ENCODE assay signal across 8 cellular contexts in genomic region chr19:32976223-32976805, GRCh38. TPM values are rescaled to one million over a fixed set of nuclear protein-coding genes. Genes with fewer than 3 reads are reported as not detected.
A peak's percentile ranks its signal among the peaks of the same experiment; 100 is the strongest.
DNase-seq lines count a peak whose midpoint lies in the region; ATAC-seq and TF ChIP-seq lines count a peak whose summit lies in the region.

No MANE protein-coding gene starts in this region.

- H4K12ac ChIP-seq in trophoblast cell (ENCODE audit: low read depth, low read length) = no peak overlapping the region

- no peak overlapping the region for H3K27ac Mint-ChIP-seq in activated T-helper 2 cell treated with anti-CD3 and anti-CD28 coated beads, Interferon-gamma antibody, Interleukin-2, Interleukin-4, amounts not matched to agents 10 μg/mL and 5 μg/mL and 100 μg/mL, durations not matched to agents 14 hours and 24 hours and 36 hours

- H3K4me2 ChIP-seq in trophoblast cell (ENCODE audit: low read length) = no peak overlapping the region

- no peak overlapping the region for H3K9ac ChIP-seq in trophoblast cell (ENCODE audit: low read length)

- H3K36me3 ChIP-seq in gastroesophageal sphincter (peaks cover 0 to 4% of the 10 kb centered on the region in 2 donors), trophoblast cell (ENCODE audit: control insufficient read depth in 1 of 2, insufficient read depth in 2 of 2, low read length in 2 of 2) (peaks cover 4 to 5% of the 10 kb centered on the region in 2 experiments), upper lobe of right lung (no peaks in the 10 kb centered on the region)

- no peak overlapping the region for H3K4me3 ChIP-seq in gastroesophageal sphincter
- no peak overlapping the region for H3K4me3 ChIP-seq in trophoblast cell (ENCODE audit: low read depth, low read length)
- H3K4me3 ChIP-seq in upper lobe of right lung = no peak overlapping the region

- no peak overlapping the region for H4K8ac ChIP-seq in trophoblast cell (ENCODE audit: low read depth, low read length)

- H2AK5ac ChIP-seq in trophoblast cell (ENCODE audit: low read length) = no peak overlapping the region

- no peak for TF ChIP-seq EP300 in gastroesophageal sphincter (IDR thresholded peaks at IDR 0.05)

- peaks cover 12% of the 10 kb centered on the region for H3K36me3 Mint-ChIP-seq in activated T-helper 2 cell treated with anti-CD3 and anti-CD28 coated beads, Interferon-gamma antibody, Interleukin-2, Interleukin-4, amounts not matched to agents 10 μg/mL and 5 μg/mL and 100 μg/mL, durations not matched to agents 14 hours and 24 hours and 36 hours (ENCODE audit: low read depth)

- no peak overlapping the region for H2BK12ac ChIP-seq in trophoblast cell (ENCODE audit: low read length)

- TF ChIP-seq POLR2A in gastroesophageal sphincter (IDR thresholded peaks at IDR 0.05) = no peak

- H3K27ac ChIP-seq in gastroesophageal sphincter (no peak overlapping the region), trophoblast cell (ENCODE audit: low read depth, low read length) (no peak overlapping the region), upper lobe of right lung (no peak overlapping the region)

- H3K9me3 ChIP-seq in gastroesophageal sphincter (no peaks in the 10 kb centered on the region), trophoblast cell (ENCODE audit: insufficient read depth, low read depth, low read length) (no peaks in the 10 kb centered on the region), upper lobe of right lung (no peaks in the 10 kb centered on the region)

- peaks cover under 1% of the 10 kb centered on the region for H3K79me2 ChIP-seq in trophoblast cell (ENCODE audit: control insufficient read depth, insufficient read depth, low read length, poor library complexity)

- H3K4me1 ChIP-seq in gastroesophageal sphincter (peaks cover 0 to 2% (median 0%) of the 10 kb centered on the region in 3 donors), trophoblast cell (ENCODE audit: control insufficient read depth in 1 of 2, insufficient read depth in 2 of 2, low read length in 2 of 2) (no peaks in the 10 kb centered on the region), upper lobe of right lung (no peaks in the 10 kb centered on the region)

- no peak overlapping the region for H3K4ac ChIP-seq in trophoblast cell (ENCODE audit: low read depth, low read length)

- intact Hi-C loops in activated T-helper 2 cell treated with anti-CD3 and anti-CD28 coated beads, Interferon-gamma antibody, Interleukin-2, Interleukin-4, amounts not matched to agents 10 μg/mL and 5 μg/mL and 100 μg/mL, durations not matched to agents 14 hours and 24 hours and 36 hours (cut with micrococcal nuclease) = loop anchor here (1.0 kb wide), 1 partner anchor 143 kb away; no protein-coding TSS in a partner anchor
- intact Hi-C loops in upper lobe of right lung (cut with DNase I) = no loop called here

- H3K18ac ChIP-seq in trophoblast cell (ENCODE audit: low read length) = no peak overlapping the region

- H2BK5ac ChIP-seq in trophoblast cell (ENCODE audit: low read depth, low read length, poor library complexity) = no peak overlapping the region

- DNase-seq in DMS153 treated with DMSO at 0.1 percent for 48 hours (lab: John Stamatoyannopoulos, UW; ENCODE audit: unreplicated experiment) = peak; percentile 76
- peak; percentile 50 for DNase-seq in LHCN-M2 (ENCODE audit: low read depth)
- DNase-seq in RPMI8226 = peak; percentile 52
- peak; percentile 53 for DNase-seq in activated T-helper 2 cell treated with anti-CD3 and anti-CD28 coated beads, Interferon-gamma antibody, Interleukin-2, Interleukin-4, amounts not matched to agents 10 μg/mL and 5 μg/mL and 100 μg/mL, durations not matched to agents 14 hours and 24 hours and 36 hours (ENCODE audit: low spot score)
- peak; percentile 77 to 93 for DNase-seq in trophoblast cell
- DNase-seq in upper lobe of right lung = peak; percentile 81

- H3K4me1 Mint-ChIP-seq in activated T-helper 2 cell treated with anti-CD3 and anti-CD28 coated beads, Interferon-gamma antibody, Interleukin-2, Interleukin-4, amounts not matched to agents 10 μg/mL and 5 μg/mL and 100 μg/mL, durations not matched to agents 14 hours and 24 hours and 36 hours (ENCODE audit: low read depth) = peaks cover 5% of the 10 kb centered on the region

- no peak overlapping the region for H2AFZ ChIP-seq in trophoblast cell (ENCODE audit: insufficient read depth, low read length, poor library complexity)

- no peaks in the 10 kb centered on the region for H3K9me3 Mint-ChIP-seq in activated T-helper 2 cell treated with anti-CD3 and anti-CD28 coated beads, Interferon-gamma antibody, Interleukin-2, Interleukin-4, amounts not matched to agents 10 μg/mL and 5 μg/mL and 100 μg/mL, durations not matched to agents 14 hours and 24 hours and 36 hours

- WGBS in gastroesophageal sphincter (ENCODE audit: low coverage in 1 of 2), 2 donors = 12 to 36% methylated on average over 3 to 7 of the region's 14 CpGs
- no CpG with 5 or more reads among the region's 14 CpGs for WGBS in trophoblast cell (ENCODE audit: extremely low coverage, insufficient coverage, insufficient read length)

- H3K4me3 Mint-ChIP-seq in activated T-helper 2 cell treated with anti-CD3 and anti-CD28 coated beads, Interferon-gamma antibody, Interleukin-2, Interleukin-4, amounts not matched to agents 10 μg/mL and 5 μg/mL and 100 μg/mL, durations not matched to agents 14 hours and 24 hours and 36 hours (ENCODE audit: low read depth) = no peak overlapping the region

- H4K91ac ChIP-seq in trophoblast cell (ENCODE audit: low read depth, low read length) = no peak overlapping the region

- H3K79me1 ChIP-seq in trophoblast cell (ENCODE audit: low read length) = peaks cover 3% of the 10 kb centered on the region

- no peak overlapping the region for H2BK120ac ChIP-seq in trophoblast cell (ENCODE audit: insufficient read depth, low read length, poor library complexity)

- ATAC-seq in gastroesophageal sphincter = no peak
- peak; percentile 27 for ATAC-seq in upper lobe of right lung
- ATAC-seq in HG03442 (IDR thresholded peaks at IDR 0.05; ENCODE audit: unreplicated experiment) = no peak

- H3K27me3 ChIP-seq in gastroesophageal sphincter (no peaks in the 10 kb centered on the region), trophoblast cell (ENCODE audit: insufficient read depth, low read length) (no peaks in the 10 kb centered on the region), upper lobe of right lung (no peaks in the 10 kb centered on the region)

- no peaks in the 10 kb centered on the region for H3K27me3 Mint-ChIP-seq in activated T-helper 2 cell treated with anti-CD3 and anti-CD28 coated beads, Interferon-gamma antibody, Interleukin-2, Interleukin-4, amounts not matched to agents 10 μg/mL and 5 μg/mL and 100 μg/mL, durations not matched to agents 14 hours and 24 hours and 36 hours (ENCODE audit: low read depth)

- H3K14ac ChIP-seq in trophoblast cell (ENCODE audit: low read length) = no peak overlapping the region

- peak in 3 of 4 experiments; percentile 50 to 70 (median 51) for TF ChIP-seq CTCF in gastroesophageal sphincter (IDR thresholded peaks at IDR 0.05)
- peak; percentile 74 for TF ChIP-seq CTCF in upper lobe of right lung (IDR thresholded peaks at IDR 0.05)

- H3K23ac ChIP-seq in trophoblast cell (ENCODE audit: low read length) = no peak overlapping the region

RNA-seq across cellular contexts. Expression of gene FAAP24, which starts 4.3 kb away (rescaled TPM):
- total RNA-seq in LHCN-M2 (2014; rRNA removed) (7.1 and 8.7 TPM in 2 replicates), gastroesophageal sphincter (1 to 10 TPM in 2 of 4 donors, under 1 TPM in 2; 0.27 to 2.5 (median 1.2) TPM), upper lobe of right lung (0.90 TPM)
- polyA plus RNA-seq in LHCN-M2 (2012) = 4.1 TPM
- total RNA-seq in activated T-helper 2 cell treated with anti-CD3 and anti-CD28 coated beads, Interferon-gamma antibody, Interleukin-2, Interleukin-4, amounts not matched to agents 10 μg/mL and 5 μg/mL and 100 μg/mL, durations not matched to agents 14 hours and 24 hours and 36 hours = 9.8 and 10.7 TPM in 2 replicates
- polyA plus RNA-seq in trophoblast cell (2013) = 4.5 and 4.6 TPM in 2 replicates

RNA-seq across cellular contexts. Expression of gene CEP89, which starts 4.6 kb away (rescaled TPM):
- total RNA-seq in LHCN-M2 (2014; rRNA removed) (18.5 and 21.4 TPM in 2 replicates), gastroesophageal sphincter (10 to 100 TPM; 14.8 to 21.9 (median 20.2) TPM), upper lobe of right lung (19.3 TPM)
- 19.7 TPM for polyA plus RNA-seq in LHCN-M2 (2012)
- 17.3 and 18.0 TPM in 2 replicates for total RNA-seq in activated T-helper 2 cell treated with anti-CD3 and anti-CD28 coated beads, Interferon-gamma antibody, Interleukin-2, Interleukin-4, amounts not matched to agents 10 μg/mL and 5 μg/mL and 100 μg/mL, durations not matched to agents 14 hours and 24 hours and 36 hours
- 23.3 and 23.8 TPM in 2 replicates for polyA plus RNA-seq in trophoblast cell (2013)
